ENCODE assay signal across 8 cellular contexts in the genomic region with DNA sequence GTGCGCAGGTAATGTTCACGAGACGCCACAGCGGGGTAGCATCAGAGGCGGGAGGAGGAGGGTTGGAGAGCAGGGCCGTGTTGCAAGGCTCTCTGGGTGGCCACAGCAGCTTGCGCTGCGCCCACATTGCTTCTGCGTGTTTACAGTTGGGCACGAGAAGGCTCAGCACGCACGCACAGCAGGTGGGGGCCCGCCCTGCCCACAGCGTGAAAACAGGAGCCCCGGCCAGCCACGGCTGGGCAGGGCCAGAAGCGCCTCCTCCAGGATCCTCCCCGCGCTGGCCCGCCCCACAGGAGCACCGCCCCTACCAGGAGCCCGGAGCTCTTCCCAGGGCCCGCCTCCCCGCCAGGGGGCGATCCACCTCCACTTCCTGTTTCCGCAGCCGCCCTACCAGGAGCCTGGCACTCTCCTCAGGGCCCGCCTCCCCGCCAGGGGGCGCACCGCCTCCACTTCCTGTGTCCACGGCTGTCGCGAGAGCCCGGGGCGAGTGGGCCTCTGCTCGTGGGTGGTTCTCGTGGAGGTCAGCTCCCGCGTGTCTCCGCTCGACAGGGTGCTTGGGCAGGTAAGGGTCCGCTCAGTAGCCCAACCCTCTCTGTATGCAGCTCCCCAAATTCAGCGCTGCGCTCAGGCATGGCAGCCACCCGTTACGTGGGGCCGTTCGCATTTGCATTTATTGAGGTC. TPM values are rescaled to one million over a fixed set of nuclear protein-coding genes. Genes with fewer than 3 reads are reported as not detected.
DNase-seq lines count a peak whose midpoint lies in the region; ATAC-seq and TF ChIP-seq lines count a peak whose summit lies in the region.

A gene with protein sequence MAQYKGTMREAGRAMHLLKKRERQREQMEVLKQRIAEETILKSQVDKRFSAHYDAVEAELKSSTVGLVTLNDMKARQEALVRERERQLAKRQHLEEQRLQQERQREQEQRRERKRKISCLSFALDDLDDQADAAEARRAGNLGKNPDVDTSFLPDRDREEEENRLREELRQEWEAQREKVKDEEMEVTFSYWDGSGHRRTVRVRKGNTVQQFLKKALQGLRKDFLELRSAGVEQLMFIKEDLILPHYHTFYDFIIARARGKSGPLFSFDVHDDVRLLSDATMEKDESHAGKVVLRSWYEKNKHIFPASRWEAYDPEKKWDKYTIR (plus strand): TSS at position 449 of the 681 bp plus-strand sequence. CDS start 439 bp downstream, outside the sequence.

- peaks cover 4% of the 10 kb centered on the region; the same call in 1 of the 2 replicates for H3K4me1 ChIP-seq in PC-9 (replicated peaks; ENCODE audit: insufficient read depth)

- peaks cover 6% of the 10 kb centered on the region for H3K4me1 Mint-ChIP-seq in nephron progenitor cell
- H3K4me1 Mint-ChIP-seq in stimulated activated naive CD8-positive, alpha-beta T cell treated with anti-CD3 and anti-CD28 coated beads, Interleukin-15, Interleukin-2, amounts not matched to agents 100 ng/mL and 50 ng/mL, for 24 hours (ENCODE audit: low read depth) = peaks cover 29% of the 10 kb centered on the region

- peak within 1 kb of the TSS; percentile 85 for H2AFZ ChIP-seq in PC-9

- ATAC-seq in GM19395 (IDR thresholded peaks at IDR 0.05; ENCODE audit: unreplicated experiment) (peak; percentile 97), HG03558 (IDR thresholded peaks at IDR 0.05; ENCODE audit: extremely low read depth, unreplicated experiment) (peak; percentile 85)

- H3K27me3 ChIP-seq in PC-9 (ENCODE audit: insufficient read depth, low read depth) = no peaks in the 10 kb centered on the region

- peak within 1 kb of the TSS; percentile 75 for H3K4me2 ChIP-seq in PC-9

- H3K27ac ChIP-seq in C4-2B = peak within 1 kb of the TSS; percentile 64
- H3K27ac ChIP-seq in PC-9 = peak within 1 kb of the TSS; percentile 69

- H4K20me1 ChIP-seq in PC-9 (ENCODE audit: insufficient read depth) = no peaks in the 10 kb centered on the region

- peak within 1 kb of the TSS; percentile 54 for H3K4me3 ChIP-seq in PC-9

- peaks cover 6% of the 10 kb centered on the region; the same call in 1 of the 2 replicates for H3F3A ChIP-seq in PC-9 (ENCODE audit: insufficient read depth, low read depth)

- CTCF ChIA-PET in PC-9 (lab: Charles Lee) = interaction anchor here (0.5 to 2.1 kb wide), 19 partner anchors 16 to 377 kb away, joined by 3 to 26 read pairs (median 4); a partner anchor contains a TSS

- no peaks in the 10 kb centered on the region for H3K9me2 ChIP-seq in PC-9 (ENCODE audit: insufficient read depth)

- TF ChIP-seq CTCF in C4-2B (conservative IDR thresholded peaks at IDR 0.05) = peak; percentile 94
- TF ChIP-seq CTCF in PC-9 (conservative IDR thresholded peaks at IDR 0.05) = peak; percentile 83
- peak; percentile 88 for TF ChIP-seq CTCF in nephron progenitor cell (IDR thresholded peaks at IDR 0.05)

- H3K27me3 Mint-ChIP-seq in nephron progenitor cell (ENCODE audit: low read depth, poor library complexity) = peaks cover 16% of the 10 kb centered on the region
- H3K27me3 Mint-ChIP-seq in stimulated activated naive CD8-positive, alpha-beta T cell treated with anti-CD3 and anti-CD28 coated beads, Interleukin-15, Interleukin-2, amounts not matched to agents 100 ng/mL and 50 ng/mL, for 24 hours = no peaks in the 10 kb centered on the region

- H3K9me3 ChIP-seq in PC-9 (ENCODE audit: insufficient read depth, low read depth) = no peaks in the 10 kb centered on the region

- POLR2A ChIA-PET in PC-9 (lab: Charles Lee; ENCODE audit: unreplicated experiment) = interaction anchor here (0.6 to 1.0 kb wide), 5 partner anchors 13 to 101 kb away, joined by 3 to 5 read pairs (median 3); no protein-coding TSS in a partner anchor

- DNase-seq in PC-9 (peak; percentile 66 to 96), fibroblast of the conjunctiva (ENCODE audit: low read depth) (peak; percentile 82), nephron progenitor cell (peak; percentile 85)
- DNase-seq in activated effector memory CD4-positive, alpha-beta T cell treated with anti-CD3 and anti-CD28 coated beads, Interleukin-2, amount 50 U/mL, for 16 hours = peak; percentile 98

- intact Hi-C loops in PC-9 (cut with micrococcal nuclease; ENCODE audit: unreplicated experiment) = loop anchor here (1.0 to 10.0 kb wide), 10 partner anchors 23 to 572 kb away; no protein-coding TSS in a partner anchor

- peak within 1 kb of the TSS; percentile 22 for H3K27ac Mint-ChIP-seq in nephron progenitor cell
- peak within 1 kb of the TSS; percentile 74 for H3K27ac Mint-ChIP-seq in stimulated activated naive CD8-positive, alpha-beta T cell treated with anti-CD3 and anti-CD28 coated beads, Interleukin-15, Interleukin-2, amounts not matched to agents 100 ng/mL and 50 ng/mL, for 24 hours

- BruUV-seq in PC-9 (replicated peaks; lab: Mats Ljungman, UMichigan) = no TSS peak

- H3K79me2 ChIP-seq in PC-9 (ENCODE audit: low read depth) = no peaks in the 10 kb centered on the region

- H3K9me3 Mint-ChIP-seq in nephron progenitor cell = peaks cover 23% of the 10 kb centered on the region
- no peaks in the 10 kb centered on the region for H3K9me3 Mint-ChIP-seq in stimulated activated naive CD8-positive, alpha-beta T cell treated with anti-CD3 and anti-CD28 coated beads, Interleukin-15, Interleukin-2, amounts not matched to agents 100 ng/mL and 50 ng/mL, for 24 hours

- no peaks in the 10 kb centered on the region for H3K36me3 ChIP-seq in PC-9 (ENCODE audit: low read depth)

- H3K4me3 Mint-ChIP-seq in nephron progenitor cell = peak within 1 kb of the TSS; percentile 83
- peak within 1 kb of the TSS; percentile 72 for H3K4me3 Mint-ChIP-seq in stimulated activated naive CD8-positive, alpha-beta T cell treated with anti-CD3 and anti-CD28 coated beads, Interleukin-15, Interleukin-2, amounts not matched to agents 100 ng/mL and 50 ng/mL, for 24 hours

- H3K36me3 Mint-ChIP-seq in nephron progenitor cell (ENCODE audit: low read depth) = peaks cover 6% of the 10 kb centered on the region
- H3K36me3 Mint-ChIP-seq in stimulated activated naive CD8-positive, alpha-beta T cell treated with anti-CD3 and anti-CD28 coated beads, Interleukin-15, Interleukin-2, amounts not matched to agents 100 ng/mL and 50 ng/mL, for 24 hours (ENCODE audit: low read depth) = peaks cover 7% of the 10 kb centered on the region

RNA-seq across cellular contexts. Expression of the gene that starts here (rescaled TPM):
- total RNA-seq in PC-9 (2021) = 14.3 and 16.3 TPM in 2 replicates

Comparison
In these comparisons a context has a peak if more than half of its experiments do, and no peak if none do; other contexts are left out.
1. Peak in every context shown above with its lines: DNase-seq, ATAC-seq, H3K4me3 ChIP-seq and H3K27ac ChIP-seq.